ENCODE assay signal across 1 cellular context in genomic region chr16:89437251-89437987, GRCh38.
TF ChIP-seq lines count a peak whose summit lies in the region.

No MANE protein-coding gene starts in this region.

TF ChIP-seq in HepG2, 621 proteins besides CTCF, POLR2A, EP300 and RAD21 (continued from another document):
- TF ChIP-seq ZBTB10 (CRISPR knock-in tag; IDR thresholded peaks at IDR 0.05; ENCODE audit: borderline replicate concordance) (no peak), NRL (CRISPR knock-in tag; IDR thresholded peaks at IDR 0.05; ENCODE audit: borderline replicate concordance) (peak; percentile 67; the same call in 1 of the 2 replicates), AGO2 (optimal IDR thresholded peaks at IDR 0.05; ENCODE audit: low read depth, low read length) (peak; percentile 29), ZNF280B (CRISPR knock-in tag; IDR thresholded peaks at IDR 0.05; ENCODE audit: borderline replicate concordance) (0 out of 2 replicates have a peak, but pooled peaks have one; percentile 55)
